8 cellular contexts compared by ENCODE assay signal in genomic region chr14:104876251-104876699, GRCh38. TPM values are rescaled to one million over a fixed set of nuclear protein-coding genes. Genes with fewer than 3 reads are reported as not detected.
DNase-seq lines count a peak whose midpoint lies in the region; ATAC-seq and TF ChIP-seq lines count a peak whose summit lies in the region.

No MANE protein-coding gene starts in this region.

- H3K27me3 ChIP-seq in lung (ENCODE audit: control insufficient read depth, insufficient read depth) (no peaks in the 10 kb centered on the region), adrenal gland (no peaks in the 10 kb centered on the region), transverse colon (no peaks in the 10 kb centered on the region), MG63 (no peaks in the 10 kb centered on the region)

- no peaks in the 10 kb centered on the region for H3K9me3 Mint-ChIP-seq in activated naive CD8-positive, alpha-beta T cell treated with anti-CD3 and anti-CD28 coated beads for 36 hours

- intact Hi-C loops in adrenal gland (cut with DNase I) = no loop called here
- intact Hi-C loops in transverse colon (cut with DNase I; ENCODE audit: low total_unique reads) = no loop called here

- H3K9me3 ChIP-seq in lung (ENCODE audit: control insufficient read depth in 2 of 2, insufficient read depth in 1 of 2, low read length in 1 of 2) = no peaks in the 10 kb centered on the region
- no peaks in the 10 kb centered on the region for H3K9me3 ChIP-seq in adrenal gland (replicated peaks in 1 of 3)
- no peaks in the 10 kb centered on the region for H3K9me3 ChIP-seq in transverse colon
- no peaks in the 10 kb centered on the region for H3K9me3 ChIP-seq in MG63

- H3K27ac Mint-ChIP-seq in activated naive CD8-positive, alpha-beta T cell treated with anti-CD3 and anti-CD28 coated beads for 36 hours = no peak overlapping the region

- no peak overlapping the region for H3K27ac ChIP-seq in lung (ENCODE audit: low read depth in 1 of 2, low read length in 1 of 2)
- H3K27ac ChIP-seq in adrenal gland = no peak overlapping the region
- H3K27ac ChIP-seq in transverse colon = no peak overlapping the region

- TF ChIP-seq POLR2A in adrenal gland (IDR thresholded peaks at IDR 0.05) = no peak
- TF ChIP-seq POLR2A in transverse colon (IDR thresholded peaks at IDR 0.05) = no peak

- DNase-seq in COLO668 (lab: John Stamatoyannopoulos, UW; ENCODE audit: unreplicated experiment) (peak; percentile 32), KBM-7 (peak; percentile 24), lung (ENCODE audit: low spot score) (no peak), NCI-H2227 treated with DMSO at 0.1 percent for 48 hours (lab: John Stamatoyannopoulos, UW) (no peak), adrenal gland (no peak), transverse colon (no peak), MG63 (no peak)
- peak; percentile 40 for DNase-seq in activated naive CD8-positive, alpha-beta T cell treated with anti-CD3 and anti-CD28 coated beads for 36 hours

- no peaks in the 10 kb centered on the region for H3K36me3 Mint-ChIP-seq in activated naive CD8-positive, alpha-beta T cell treated with anti-CD3 and anti-CD28 coated beads for 36 hours

- 87 to 88% methylated on average over 8 of the region's 8 CpGs for WGBS in lung, 2 donors
- 65 to 92% (median 83%) methylated on average over 3 to 8 of the region's 8 CpGs for WGBS in adrenal gland, 4 donors
- 88 to 90% methylated on average over 2 to 8 of the region's 8 CpGs for WGBS in transverse colon (ENCODE audit: low coverage in 1 of 2), 2 donors

- ATAC-seq in lung (ENCODE audit: insufficient read depth, low FRiP score) = peak; percentile 28

- H3K27me3 Mint-ChIP-seq in activated naive CD8-positive, alpha-beta T cell treated with anti-CD3 and anti-CD28 coated beads for 36 hours = peaks cover 6% of the 10 kb centered on the region

- in situ Hi-C loops in KBM-7 (cut with MboI; ENCODE audit: low pct_unique_long_range_greater_than_20kb, low sequenced_read_pairs) = no loop called here
- in situ Hi-C loops in transverse colon (cut with MboI; ENCODE audit: low pct_ligation_motif_present in 1 of 4, low pct_unique_long_range_greater_than_20kb in 1 of 4, low sequenced_read_pairs in 3 of 4) = no loop called here

- peaks cover 0 to 24% of the 10 kb centered on the region in 2 donors for H3K36me3 ChIP-seq in lung (ENCODE audit: control insufficient read depth in 2 of 2, insufficient read depth in 2 of 2, low read length in 2 of 2)
- H3K36me3 ChIP-seq in adrenal gland (replicated peaks in 1 of 2) = peaks cover 0 to 22% of the 10 kb centered on the region in 2 donors
- H3K36me3 ChIP-seq in transverse colon = no peaks in the 10 kb centered on the region
- H3K36me3 ChIP-seq in MG63 = 0 out of 2 replicates have a peak, but pooled peaks cover 3% of the 10 kb centered on the region

- no peaks in the 10 kb centered on the region for H3K4me1 ChIP-seq in lung (ENCODE audit: control insufficient read depth in 2 of 2, insufficient read depth in 2 of 2, low read length in 2 of 2)
- peaks cover 0 to 6% of the 10 kb centered on the region in 2 donors for H3K4me1 ChIP-seq in adrenal gland (replicated peaks in 1 of 2)
- H3K4me1 ChIP-seq in transverse colon = peaks cover 0 to 4% (median 0%) of the 10 kb centered on the region in 4 donors

- H3K4me1 Mint-ChIP-seq in activated naive CD8-positive, alpha-beta T cell treated with anti-CD3 and anti-CD28 coated beads for 36 hours = peaks cover 7% of the 10 kb centered on the region

- TF ChIP-seq CTCF in lung (IDR thresholded peaks at IDR 0.05; ENCODE audit: control extremely low read depth, extremely low read depth) = no peak
- no peak for TF ChIP-seq CTCF in adrenal gland (IDR thresholded peaks at IDR 0.05)
- no peak for TF ChIP-seq CTCF in transverse colon (IDR thresholded peaks at IDR 0.05)

- no peak for TF ChIP-seq EP300 in transverse colon (IDR thresholded peaks at IDR 0.05; ENCODE audit: low read depth)

- H3K4me3 Mint-ChIP-seq in activated naive CD8-positive, alpha-beta T cell treated with anti-CD3 and anti-CD28 coated beads for 36 hours = no peak overlapping the region

- H3K4me3 ChIP-seq in lung = no peak overlapping the region
- H3K4me3 ChIP-seq in adrenal gland = no peak overlapping the region
- no peak overlapping the region for H3K4me3 ChIP-seq in transverse colon
- H3K4me3 ChIP-seq in MG63 = no peak overlapping the region

RNA-seq across cellular contexts. Expression of gene CEP170B, which starts 11.2 kb away (rescaled TPM):
- total RNA-seq in activated naive CD8-positive, alpha-beta T cell treated with anti-CD3 and anti-CD28 coated beads for 36 hours = 1 to 10 TPM; 4.6 to 4.7 TPM
- total RNA-seq in lung = 10 to 100 TPM; 12.1 to 50.3 TPM
- 10 to 100 TPM; 12.7 to 17.6 TPM for polyA plus RNA-seq in lung
- total RNA-seq in adrenal gland = 10 to 100 TPM; 13.8 to 25.1 (median 19.0) TPM
- 10 to 100 TPM in 2 of 3 donors, 1 to 10 TPM in 1; 2.8 to 29.4 (median 13.0) TPM for polyA plus RNA-seq in adrenal gland
- total RNA-seq in transverse colon = 100 to 1,000 TPM in 2 of 4 donors, 10 to 100 TPM in 2; 56.0 to 195 (median 109) TPM
- total RNA-seq in MG63 (2014; rRNA removed; shearing (Covaris generic); ENCODE audit: low replicate concordance) = 7.5 and 13.6 TPM in 2 replicates

RNA-seq across cellular contexts. Expression of gene PLD4, which starts 48.4 kb away (rescaled TPM):
- not detected for total RNA-seq in activated naive CD8-positive, alpha-beta T cell treated with anti-CD3 and anti-CD28 coated beads for 36 hours
- total RNA-seq in lung = 1 to 10 TPM in 1 of 2 donors, under 1 TPM in 1; 0.92 to 6.3 TPM
- polyA plus RNA-seq in lung = under 1 TPM; 0.71 to 0.84 TPM
- total RNA-seq in adrenal gland = 1 to 10 TPM in 1 of 8 donors, under 1 TPM in 4, not detected in 3; 0.30 to 1.9 (median 0.50) TPM
- 1 to 10 TPM in 1 of 3 donors, under 1 TPM in 2; 0.37 to 1.0 (median 0.64) TPM for polyA plus RNA-seq in adrenal gland
- total RNA-seq in transverse colon = 1 to 10 TPM in 2 of 4 donors, not detected in 2; 1.1 TPM
- total RNA-seq in MG63 (2014; rRNA removed; shearing (Covaris generic); ENCODE audit: low replicate concordance) = not detected in 2 replicates

Comparison
In these comparisons a context has a peak if more than half of its experiments do, and no peak if none do; other contexts are left out.
1. DNase-seq: peak in COLO668 (single experiment), KBM-7 (single experiment) and activated naive CD8-positive, alpha-beta T cell treated with anti-CD3 and anti-CD28 coated beads for 36 hours (single experiment); none in lung (single experiment), NCI-H2227 treated with DMSO at 0.1 percent for 48 hours (single experiment), adrenal gland (0 of 7), transverse colon (single experiment) and MG63 (single experiment).